Comparison of ENCODE assay signal across 26 cellular contexts in the genomic region with DNA sequence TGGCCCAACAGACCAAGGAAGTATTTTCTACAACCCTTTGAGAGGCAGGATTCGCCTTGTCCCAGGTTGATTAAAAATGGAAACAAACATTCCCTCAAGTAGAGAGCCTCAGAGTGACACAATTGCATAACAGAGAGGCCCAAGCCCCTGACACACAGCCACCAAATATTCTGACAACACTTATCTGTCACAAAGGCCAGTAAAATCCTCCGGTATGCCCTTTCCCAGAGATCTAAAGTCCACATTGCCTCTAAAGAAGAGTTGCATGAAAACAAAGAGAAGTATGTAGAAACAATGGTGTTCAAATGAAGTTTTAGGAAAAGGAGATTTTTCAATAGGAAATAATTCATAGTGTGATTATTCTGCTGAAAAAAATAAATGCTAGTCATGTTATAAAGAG.
"Had no signal": no experiment of that assay in that cellular context is flagged by ENCODE, and none has a peak within 500 bp of the region (broad histone marks: within the 10 kb centered on the region; RNA-seq: fewer than 3 reads in every experiment).

No MANE protein-coding gene starts in this region.

- ATAC-seq: left colon; left lung; mucosa of descending colon; naive thymus-derived CD4-positive, alpha-beta T cell; natural killer cell treated with Interleukin-12 subunit alpha and Interleukin-12 subunit beta and Interleukin-15 and Interleukin-18, amount 100 ng/mL, for 72 hours; sciatic nerve; stimulated activated naive B cell treated with anti-CD40 and anti-IgM and Interleukin-4, amounts not matched to agents 10 μg/mL and 1 μg/mL and 100 μg/mL, for 72 hours had no signal

- H3K27ac Mint-ChIP-seq: immature natural killer cell; naive thymus-derived CD4-positive, alpha-beta T cell; natural killer cell treated with Interleukin-12 subunit alpha and Interleukin-12 subunit beta and Interleukin-15 and Interleukin-18, amount 100 ng/mL, for 72 hours; progenitor cell of endocrine pancreas; stimulated activated naive B cell treated with anti-CD40 and anti-IgM and Interleukin-4, amounts not matched to agents 10 μg/mL and 1 μg/mL and 100 μg/mL, for 72 hours; stimulated activated naive CD8-positive, alpha-beta T cell treated with anti-CD3 and anti-CD28 coated beads, Interleukin-15, Interleukin-2, amounts not matched to agents 100 ng/mL and 50 ng/mL, for 24 hours; type B pancreatic cell had no signal

- H3K4me3 Mint-ChIP-seq: immature natural killer cell; naive thymus-derived CD4-positive, alpha-beta T cell; natural killer cell treated with Interleukin-12 subunit alpha and Interleukin-12 subunit beta and Interleukin-15 and Interleukin-18, amount 100 ng/mL, for 72 hours; stimulated activated naive B cell treated with anti-CD40 and anti-IgM and Interleukin-4, amounts not matched to agents 10 μg/mL and 1 μg/mL and 100 μg/mL, for 72 hours; stimulated activated naive CD8-positive, alpha-beta T cell treated with anti-CD3 and anti-CD28 coated beads, Interleukin-15, Interleukin-2, amounts not matched to agents 100 ng/mL and 50 ng/mL, for 24 hours; type B pancreatic cell had no signal

- H3K4me1 Mint-ChIP-seq: immature natural killer cell; naive thymus-derived CD4-positive, alpha-beta T cell; stimulated activated naive B cell treated with anti-CD40 and anti-IgM and Interleukin-4, amounts not matched to agents 10 μg/mL and 1 μg/mL and 100 μg/mL, for 72 hours had no signal

- H3K4me1 ChIP-seq: left lung, right atrium auricular region, suprapubic skin, tibial nerve, uterus had no signal

- H3K27me3 ChIP-seq: left lung, ovary, right atrium auricular region, suprapubic skin, tibial nerve, uterus had no signal

- H3K9me3 Mint-ChIP-seq: naive thymus-derived CD4-positive, alpha-beta T cell; stimulated activated naive B cell treated with anti-CD40 and anti-IgM and Interleukin-4, amounts not matched to agents 10 μg/mL and 1 μg/mL and 100 μg/mL, for 72 hours; stimulated activated naive CD8-positive, alpha-beta T cell treated with anti-CD3 and anti-CD28 coated beads, Interleukin-15, Interleukin-2, amounts not matched to agents 100 ng/mL and 50 ng/mL, for 24 hours; type B pancreatic cell had no signal

- H3K4me3 ChIP-seq: left lung, lung, mucosa of descending colon, ovary, right atrium auricular region, skin epidermis, suprapubic skin, thoracic aorta, tibial nerve, uterus had no signal

- DNase-seq: hypothalamus; immature natural killer cell; kidney; left colon; left lung; midbrain; mucosa of descending colon; naive thymus-derived CD4-positive, alpha-beta T cell; ovary; stimulated activated CD4-positive, alpha-beta T cell treated with anti-CD3 and anti-CD28 coated beads, Interleukin-12 subunit alpha, Interleukin-12 subunit beta, amount 100 ng/mL, for 4 hours; stimulated activated CD4-positive, alpha-beta T cell treated with anti-CD3 and anti-CD28 coated beads, Interleukin-15, amount 100 ng/mL, for 24 hours; stimulated activated CD4-positive, alpha-beta T cell treated with anti-CD3 and anti-CD28 coated beads, Interleukin-2, amount 100 ng/mL, for 24 hours; stimulated activated CD4-positive, alpha-beta T cell treated with anti-CD3 and anti-CD28 coated beads, Interleukin-4, amount 100 ng/mL, for 1 hour; stimulated activated naive B cell treated with anti-CD40 and anti-IgM and Interleukin-4, amounts not matched to agents 10 μg/mL and 1 μg/mL and 100 μg/mL, for 72 hours; uterus had no signal

- H3K27ac ChIP-seq: left lung, ovary, right atrium auricular region, skin epidermis, suprapubic skin, thoracic aorta, tibial nerve, uterus had no signal

- H3K9me3 ChIP-seq: left lung, mucosa of descending colon, ovary, right atrium auricular region, suprapubic skin, thoracic aorta, uterus had no signal

- H3K27me3 Mint-ChIP-seq: natural killer cell treated with Interleukin-12 subunit alpha and Interleukin-12 subunit beta and Interleukin-15 and Interleukin-18, amount 100 ng/mL, for 72 hours; progenitor cell of endocrine pancreas; stimulated activated naive CD8-positive, alpha-beta T cell treated with anti-CD3 and anti-CD28 coated beads, Interleukin-15, Interleukin-2, amounts not matched to agents 100 ng/mL and 50 ng/mL, for 24 hours; type B pancreatic cell had no signal

- H3K36me3 ChIP-seq: left lung, ovary, right atrium auricular region, suprapubic skin, thoracic aorta, tibial nerve, uterus had no signal

- H3K36me3 Mint-ChIP-seq: immature natural killer cell; naive thymus-derived CD4-positive, alpha-beta T cell; natural killer cell treated with Interleukin-12 subunit alpha and Interleukin-12 subunit beta and Interleukin-15 and Interleukin-18, amount 100 ng/mL, for 72 hours; stimulated activated naive B cell treated with anti-CD40 and anti-IgM and Interleukin-4, amounts not matched to agents 10 μg/mL and 1 μg/mL and 100 μg/mL, for 72 hours; type B pancreatic cell had no signal
